In the genomic region with DNA sequence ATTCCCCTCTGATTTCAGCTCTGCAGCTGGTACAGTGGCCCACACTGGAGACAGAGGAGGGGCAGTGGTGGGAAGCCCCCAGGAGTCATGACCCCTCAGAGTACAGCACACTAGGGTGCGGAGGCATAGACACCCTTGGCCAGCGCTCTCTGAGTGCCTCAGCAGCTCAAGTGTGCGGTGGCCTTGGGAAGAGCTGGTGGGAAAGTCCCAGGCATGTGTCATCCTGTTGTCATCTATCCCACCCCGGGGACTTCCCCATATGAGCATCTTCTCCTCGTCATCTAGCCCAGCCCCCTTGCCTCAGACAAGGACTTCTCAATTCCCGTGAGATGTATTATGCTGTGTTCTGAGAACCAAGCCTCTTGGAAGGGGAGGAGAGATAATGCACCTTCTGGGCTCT, we compare ENCODE assay signal across 8 cellular contexts. TPM values are rescaled to one million over a fixed set of nuclear protein-coding genes. Genes with fewer than 3 reads are reported as not detected.
DNase-seq lines count a peak whose midpoint lies in the region; ATAC-seq and FAIRE-seq lines count a peak whose summit lies in the region.

No MANE protein-coding gene starts in this region.

- POLR2A ChIA-PET in activated naive CD8-positive, alpha-beta T cell treated with anti-CD3 and anti-CD28 coated beads, Interleukin-2, amount 10 ng/mL, durations not matched to agents 7 days and 5 days (lab: Charles Lee) = interaction anchor here (0.6 to 1.0 kb wide), 4 partner anchors 8 to 89 kb away, joined by 3 to 5 read pairs (median 4); no protein-coding TSS in a partner anchor

- H3K18ac ChIP-seq in neuronal stem cell (ENCODE audit: low read length) = peak overlapping the region; percentile 42

- peak overlapping the region; percentile 93 for H3K27ac ChIP-seq in SJSA1
- no peak overlapping the region for H3K27ac ChIP-seq in neuronal stem cell (replicated peaks; ENCODE audit: low read length)

- no peak overlapping the region for H2BK5ac ChIP-seq in neuronal stem cell (ENCODE audit: low read length)

- no peak overlapping the region for H4K8ac ChIP-seq in neuronal stem cell (ENCODE audit: low read depth, low read length)

- no peak overlapping the region for H3K14ac ChIP-seq in neuronal stem cell (ENCODE audit: low read length)

- H3K9ac ChIP-seq in neuronal stem cell (ENCODE audit: low read depth, low read length, poor library complexity) = no peak overlapping the region

- no peak overlapping the region for H2BK120ac ChIP-seq in neuronal stem cell (ENCODE audit: low read depth, low read length)

- H3K4me1 ChIP-seq in SJSA1 (replicated peaks) (peaks cover 51% of the 10 kb centered on the region), neuronal stem cell (ENCODE audit: control insufficient read depth in 2 of 2, insufficient read depth in 1 of 2, low read depth in 1 of 2, low read length in 2 of 2) (peaks cover 0 to 3% of the 10 kb centered on the region in 2 donors)

- no CpG with 5 or more reads among the region's 6 CpGs for WGBS in neuronal stem cell (ENCODE audit: extremely low coverage in 2 of 2, insufficient read length in 2 of 2, insufficient replicate concordance in 1 of 2), 2 donors

- H3K27ac Mint-ChIP-seq in activated naive CD8-positive, alpha-beta T cell treated with anti-CD3 and anti-CD28 coated beads, Interleukin-2, amount 10 ng/mL, durations not matched to agents 7 days and 5 days = peak overlapping the region; percentile 54

- no peaks in the 10 kb centered on the region for H3K36me3 ChIP-seq in SJSA1
- H3K36me3 ChIP-seq in neuronal stem cell (replicated peaks in 1 of 2; ENCODE audit: control insufficient read depth in 2 of 2, insufficient read depth in 2 of 2, low read length in 2 of 2) = no peaks in the 10 kb centered on the region

- no peaks in the 10 kb centered on the region for H3K36me3 Mint-ChIP-seq in activated naive CD8-positive, alpha-beta T cell treated with anti-CD3 and anti-CD28 coated beads, Interleukin-2, amount 10 ng/mL, durations not matched to agents 7 days and 5 days

- peak; percentile 85 for ATAC-seq in HG02852 (IDR thresholded peaks at IDR 0.05; ENCODE audit: unreplicated experiment)
- peak; percentile 89 for ATAC-seq in activated naive CD8-positive, alpha-beta T cell treated with anti-CD3 and anti-CD28 coated beads, Interleukin-2, amount 10 ng/mL, durations not matched to agents 7 days and 5 days (ENCODE audit: low read depth)

- no peak overlapping the region for H3K23ac ChIP-seq in neuronal stem cell (ENCODE audit: low read depth, low read length, poor library complexity)

- peak overlapping the region; percentile 65 for H2AK5ac ChIP-seq in neuronal stem cell (ENCODE audit: low read depth, low read length)

- no peak overlapping the region for H2AFZ ChIP-seq in neuronal stem cell (ENCODE audit: low read length)

- H3K4me3 ChIP-seq in SJSA1 (no peak overlapping the region), neuronal stem cell (ENCODE audit: low read length in 2 of 2) (no peak overlapping the region)

- no peak overlapping the region for H3K4ac ChIP-seq in neuronal stem cell (ENCODE audit: low read length)

- H3K4me1 Mint-ChIP-seq in activated naive CD8-positive, alpha-beta T cell treated with anti-CD3 and anti-CD28 coated beads, Interleukin-2, amount 10 ng/mL, durations not matched to agents 7 days and 5 days = peaks cover 13% of the 10 kb centered on the region

- H2BK12ac ChIP-seq in neuronal stem cell (ENCODE audit: low read length) = no peak overlapping the region

- peaks cover 3% of the 10 kb centered on the region; the same call in 1 of the 2 replicates for H3K9me3 ChIP-seq in SJSA1 (replicated peaks)
- H3K9me3 ChIP-seq in neuronal stem cell (replicated peaks in 1 of 2; ENCODE audit: control insufficient read depth in 2 of 2, insufficient read depth in 1 of 2, low read depth in 1 of 2, low read length in 2 of 2) = peaks cover 0 to 2% of the 10 kb centered on the region in 2 donors

- FAIRE-seq in GM18507 (lab: Jason Lieb, UNC) = peak; percentile 86

- H4K91ac ChIP-seq in neuronal stem cell (ENCODE audit: low read depth, low read length, poor library complexity) = no peak overlapping the region

- H3K9me3 Mint-ChIP-seq in activated naive CD8-positive, alpha-beta T cell treated with anti-CD3 and anti-CD28 coated beads, Interleukin-2, amount 10 ng/mL, durations not matched to agents 7 days and 5 days = no peaks in the 10 kb centered on the region

- DNase-seq in GM18507 (ENCODE audit: extremely low spot score, insufficient read length, low read depth) (no peak), SJSA1 (ENCODE audit: low read depth in 1 of 2, low spot score in 2 of 2) (peak; percentile 95 to 98), neuronal stem cell (ENCODE audit: low spot score) (no peak), iPS-NIHi7 (ENCODE audit: extremely low spot score) (no peak), SHP77 treated with DMSO at 0.1 percent for 48 hours (lab: John Stamatoyannopoulos, UW) (no peak), D341Med (ENCODE audit: low spot score) (no peak)
- DNase-seq in activated naive CD8-positive, alpha-beta T cell treated with anti-CD3 and anti-CD28 coated beads, Interleukin-2, amount 10 ng/mL, durations not matched to agents 7 days and 5 days = peak; percentile 50

- H3K27me3 Mint-ChIP-seq in activated naive CD8-positive, alpha-beta T cell treated with anti-CD3 and anti-CD28 coated beads, Interleukin-2, amount 10 ng/mL, durations not matched to agents 7 days and 5 days = no peaks in the 10 kb centered on the region

- H3K4me2 ChIP-seq in neuronal stem cell (ENCODE audit: insufficient read depth, low read length, poor library complexity, severe bottlenecking) = no peak overlapping the region

- no peaks in the 10 kb centered on the region for H3K79me1 ChIP-seq in neuronal stem cell (ENCODE audit: low read depth, low read length)

- no peak overlapping the region for H2BK15ac ChIP-seq in neuronal stem cell (ENCODE audit: low read length)

- no peaks in the 10 kb centered on the region for H3K27me3 ChIP-seq in SJSA1 (replicated peaks)
- H3K27me3 ChIP-seq in neuronal stem cell (ENCODE audit: control insufficient read depth in 3 of 3, insufficient read depth in 3 of 3, low read depth in 1 of 3, low read length in 3 of 3) = peaks cover 0 to 19% (median 0%) of the 10 kb centered on the region in 3 experiments

- H3K4me3 Mint-ChIP-seq in activated naive CD8-positive, alpha-beta T cell treated with anti-CD3 and anti-CD28 coated beads, Interleukin-2, amount 10 ng/mL, durations not matched to agents 7 days and 5 days = peak overlapping the region; percentile 50

RNA-seq across cellular contexts. Expression of a gene that starts 15.6 kb away (rescaled TPM):
- total RNA-seq in SJSA1 (2014; rRNA removed; shearing (Covaris generic)) = 31.7 and 42.1 TPM in 2 replicates
- 10 to 100 TPM; 56.9 to 57.0 TPM for total RNA-seq in activated naive CD8-positive, alpha-beta T cell treated with anti-CD3 and anti-CD28 coated beads, Interleukin-2, amount 10 ng/mL, durations not matched to agents 7 days and 5 days
- 42.1 TPM for polyA plus RNA-seq in neuronal stem cell (2013, experiment 1 of 2)
- polyA plus RNA-seq in neuronal stem cell (2013, experiment 2 of 2) = 42.3 TPM

Comparison
In these comparisons a context has a peak if more than half of its experiments do, and no peak if none do; other contexts are left out.
1. DNase-seq: peak in SJSA1 (2 of 2) and activated naive CD8-positive, alpha-beta T cell treated with anti-CD3 and anti-CD28 coated beads, Interleukin-2, amount 10 ng/mL, durations not matched to agents 7 days and 5 days (single experiment); none in GM18507 (single experiment), neuronal stem cell (single experiment), iPS-NIHi7 (single experiment), SHP77 treated with DMSO at 0.1 percent for 48 hours (single experiment) and D341Med (single experiment).